Comparison of ENCODE assay signal across 23 cellular contexts in the genomic region with DNA sequence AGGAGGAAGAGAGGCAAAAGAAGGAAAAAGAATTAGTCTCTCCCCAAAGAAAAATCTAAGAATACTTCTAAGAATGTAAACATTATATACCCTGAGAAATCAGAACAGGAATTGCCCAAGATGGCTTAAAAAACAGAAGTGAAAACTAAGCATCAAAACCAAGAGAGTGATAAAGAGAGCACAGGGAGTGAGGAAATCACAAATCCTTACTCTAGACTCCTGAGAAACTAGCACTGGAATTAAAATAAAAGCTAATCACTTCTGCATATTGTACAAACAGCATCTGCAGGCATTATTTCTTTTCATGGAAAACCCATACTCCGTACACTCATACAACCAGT.
A peak's percentile ranks its signal among the peaks of the same experiment; 100 is the strongest.
DNase-seq lines count a peak whose midpoint lies in the region; FAIRE-seq and TF ChIP-seq lines count a peak whose summit lies in the region.
"Had no signal": no experiment of that assay in that cellular context is flagged by ENCODE, and none has a peak within 500 bp of the region (broad histone marks: within the 10 kb centered on the region; RNA-seq: fewer than 3 reads in every experiment).

No MANE protein-coding gene starts in this region.

- no peaks in the 10 kb centered on the region for H3K27me3 ChIP-seq in BLaER1 treated with 17β-estradiol and CSF1 and Interleukin-3, amounts not matched to agents 10 nM and 100 nM
- H3K27me3 ChIP-seq in OCI-LY3 (ENCODE audit: low read depth, low read length) = no peaks in the 10 kb centered on the region
- no peaks in the 10 kb centered on the region for H3K27me3 ChIP-seq in hepatocyte
- H3K27me3 ChIP-seq in effector memory CD4-positive, alpha-beta T cell (replicated peaks; ENCODE audit: control insufficient read depth, insufficient read depth, low read length, poor library complexity, severe bottlenecking) = no peaks in the 10 kb centered on the region

- no peak overlapping the region for H3K4me3 ChIP-seq in BLaER1 treated with 17β-estradiol and CSF1 and Interleukin-3, amounts not matched to agents 10 nM and 100 nM
- H3K4me3 ChIP-seq in OCI-LY3 (ENCODE audit: low read length) (peak overlapping the region; percentile 57), hepatocyte (no peak overlapping the region)
- H3K4me3 ChIP-seq in effector memory CD4-positive, alpha-beta T cell (ENCODE audit: insufficient read depth, low read depth, low read length, poor library complexity, severe bottlenecking) = no peak overlapping the region
- H3K4me3 ChIP-seq: A549, PC-9 had no signal

- peak; percentile 46 for FAIRE-seq in GM18507 (lab: Jason Lieb, UNC)
- FAIRE-seq: A549 had no signal

- H3K4me2 ChIP-seq in BLaER1 treated with 17β-estradiol and CSF1 and Interleukin-3, amounts not matched to agents 10 nM and 100 nM = peak overlapping the region in 7 of 11 experiments; percentile 5 to 76 (median 48); a peak in 11 of 22 replicates
- H3K4me2 ChIP-seq in OCI-LY3 (ENCODE audit: low read length) = peak overlapping the region; percentile 79
- no peak overlapping the region for H3K4me2 ChIP-seq in hepatocyte
- H3K4me2 ChIP-seq: A549, PC-9 had no signal

- peak overlapping the region in 5 of 11 experiments; percentile 13 to 72 (median 59); a peak in 9 of 22 replicates for H3K27ac ChIP-seq in BLaER1 treated with 17β-estradiol and CSF1 and Interleukin-3, amounts not matched to agents 10 nM and 100 nM
- peak overlapping the region; percentile 74 for H3K27ac ChIP-seq in OCI-LY3 (ENCODE audit: low read length)
- H3K27ac ChIP-seq in hepatocyte = peak overlapping the region; percentile 17
- no peak overlapping the region for H3K27ac ChIP-seq in effector memory CD4-positive, alpha-beta T cell (ENCODE audit: insufficient read depth, low read length, poor library complexity, severe bottlenecking)
- H3K27ac ChIP-seq: A549, PC-9 had no signal

- H2AFZ ChIP-seq in OCI-LY3 (ENCODE audit: low read depth, low read length) = no peak overlapping the region
- H2AFZ ChIP-seq in hepatocyte = no peak overlapping the region
- H2AFZ ChIP-seq: PC-9 had no signal

- H3K79me2 ChIP-seq in OCI-LY3 (ENCODE audit: low read length) (no peaks in the 10 kb centered on the region), hepatocyte (no peaks in the 10 kb centered on the region)

- peak overlapping the region in 2 of 11 experiments; percentile 22 to 25; a peak in 1 of 22 replicates for H3K9ac ChIP-seq in BLaER1 treated with 17β-estradiol and CSF1 and Interleukin-3, amounts not matched to agents 10 nM and 100 nM
- peak overlapping the region; percentile 22 for H3K9ac ChIP-seq in OCI-LY3 (ENCODE audit: low read length)

- no peaks in the 10 kb centered on the region for H3K36me3 ChIP-seq in BLaER1 treated with 17β-estradiol and CSF1 and Interleukin-3, amounts not matched to agents 10 nM and 100 nM
- H3K36me3 ChIP-seq in OCI-LY3 (replicated peaks; ENCODE audit: low read depth, low read length) = no peaks in the 10 kb centered on the region
- no peaks in the 10 kb centered on the region for H3K36me3 ChIP-seq in hepatocyte (replicated peaks; ENCODE audit: insufficient read depth, low read depth)
- H3K36me3 ChIP-seq in effector memory CD4-positive, alpha-beta T cell (ENCODE audit: control insufficient read depth, insufficient read depth, low read length) = no peaks in the 10 kb centered on the region

- H3K9me2 ChIP-seq in hepatocyte (replicated peaks; ENCODE audit: insufficient read depth) = no peaks in the 10 kb centered on the region

- peaks cover 0 to 4% (median 0%) of the 10 kb centered on the region in 11 experiments; a peak in 3 of 22 replicates for H4K20me1 ChIP-seq in BLaER1 treated with 17β-estradiol and CSF1 and Interleukin-3, amounts not matched to agents 10 nM and 100 nM
- H4K20me1 ChIP-seq in OCI-LY3 (ENCODE audit: insufficient read depth, low read length) (no peaks in the 10 kb centered on the region), hepatocyte (ENCODE audit: insufficient read depth, poor library complexity, severe bottlenecking) (no peaks in the 10 kb centered on the region)

- DNase-seq in GM18507 (ENCODE audit: extremely low spot score, insufficient read length, low read depth) (no peak), hepatocyte (ENCODE audit: low spot score) (no peak), AG08395 (ENCODE audit: low spot score) (no peak), occipital lobe (lab: John Stamatoyannopoulos, UW) (no peak), NCI-H2081 treated with DMSO at 0.1 percent for 48 hours (lab: John Stamatoyannopoulos, UW) (no peak)
- DNase-seq in effector memory CD4-positive, alpha-beta T cell = no peak
- DNase-seq: Caco-2; CD4-positive, alpha-beta memory T cell; DMS 273 treated with DMSO at 0.1 percent for 48 hours; GOT3; NCI-H1092; NCI-H146; NCI-H2029 treated with DMSO at 0.1 percent for 48 hours; NCI-H2171; NCI-H524 treated with DMSO at 0.1 percent for 48 hours; NCI-H82; PC-9; RPMI8226; SHP77; T-cell had no signal

- H3K9me3 ChIP-seq in BLaER1 treated with 17β-estradiol and CSF1 and Interleukin-3, amounts not matched to agents 10 nM and 100 nM (replicated peaks in 1 of 11) = no peaks in the 10 kb centered on the region
- no peaks in the 10 kb centered on the region for H3K9me3 ChIP-seq in OCI-LY3 (ENCODE audit: insufficient read depth, low read length)
- H3K9me3 ChIP-seq in hepatocyte (ENCODE audit: low read depth) = no peaks in the 10 kb centered on the region
- H3K9me3 ChIP-seq in effector memory CD4-positive, alpha-beta T cell (ENCODE audit: control insufficient read depth, low read length) = no peaks in the 10 kb centered on the region
- H3K9me3 ChIP-seq: A549, Caco-2 had no signal

- 92% methylated on average over 1 of the region's 1 CpG for WGBS in hepatocyte (ENCODE audit: low lambda C conversion rate, missing lambda C conversion rate)

- TF ChIP-seq CTCF in OCI-LY3 (IDR thresholded peaks at IDR 0.05; ENCODE audit: low read depth, low read length) = no peak
- TF ChIP-seq CTCF in hepatocyte (IDR thresholded peaks at IDR 0.05; ENCODE audit: poor library complexity) = no peak

- H3K4me1 ChIP-seq in BLaER1 treated with 17β-estradiol and CSF1 and Interleukin-3, amounts not matched to agents 10 nM and 100 nM = peaks cover 0 to 26% (median 15%) of the 10 kb centered on the region in 10 experiments; a peak in 12 of 20 replicates
- H3K4me1 ChIP-seq in OCI-LY3 (ENCODE audit: low read length) (peaks cover 55% of the 10 kb centered on the region), hepatocyte (ENCODE audit: insufficient read depth) (peaks cover 11% of the 10 kb centered on the region)
- H3K4me1 ChIP-seq in effector memory CD4-positive, alpha-beta T cell (ENCODE audit: control insufficient read depth, insufficient read depth, low read length, poor library complexity, severe bottlenecking) = no peaks in the 10 kb centered on the region
- H3K4me1 ChIP-seq: Caco-2 had no signal
